Comparison of ENCODE assay signal across 13 cellular contexts in genomic region chr2:212811946-212812345, GRCh38.
"Had no signal": no experiment of that assay in that cellular context is flagged by ENCODE, and none has a peak within 500 bp of the region (broad histone marks: within the 10 kb centered on the region; RNA-seq: fewer than 3 reads in every experiment).

No MANE protein-coding gene starts in this region.

- H3K4me3 ChIP-seq: sigmoid colon, thyroid gland had no signal

- H3K27ac ChIP-seq: sigmoid colon, thyroid gland had no signal

- H3K36me3 ChIP-seq: sigmoid colon, thyroid gland had no signal

- H3K9me3 ChIP-seq: sigmoid colon, thyroid gland had no signal

- H3K27me3 ChIP-seq: sigmoid colon, thyroid gland had no signal

- H3K4me1 ChIP-seq: sigmoid colon, thyroid gland had no signal

- ATAC-seq: activated CD8-positive, alpha-beta T cell treated with anti-CD3 and anti-CD28 coated beads, Interleukin-2, amount 10 ng/mL, durations not matched to agents 7 days and 5 days; left ventricle myocardium superior had no signal

- DNase-seq: activated CD4-positive, alpha-beta T cell treated with anti-CD3 and anti-CD28 coated beads, Interleukin-2, amount 10 ng/mL, durations not matched to agents 24 days and 14 days; activated CD4-positive, CD25-positive, alpha-beta regulatory T cell; activated CD8-positive, alpha-beta memory T cell treated with anti-CD3 and anti-CD28 coated beads, Interleukin-2, amount 50 U/mL, for 48 hours; activated CD8-positive, alpha-beta T cell treated with anti-CD3 and anti-CD28 coated beads, Interleukin-2, amount 10 ng/mL, durations not matched to agents 7 days and 5 days; activated naive CD4-positive, alpha-beta T cell; activated T-cell treated with anti-CD3 and anti-CD28 coated beads, Interleukin-2, amount 50 U/mL, for 72 hours; anterior cingulate cortex; effector memory CD8-positive, alpha-beta T cell; left ventricle myocardium superior; sigmoid colon; stimulated activated CD4-positive, alpha-beta T cell treated with anti-CD3 and anti-CD28 coated beads, Interleukin-12 subunit alpha, Interleukin-12 subunit beta, amount 100 ng/mL, for 4 hours; SW 1271; thyroid gland had no signal
